8 cellular contexts compared by ENCODE assay signal in genomic region chr10:130127612-130128607, GRCh38. TPM values are rescaled to one million over a fixed set of nuclear protein-coding genes. Genes with fewer than 3 reads are reported as not detected.
DNase-seq lines count a peak whose midpoint lies in the region; ATAC-seq, FAIRE-seq and TF ChIP-seq lines count a peak whose summit lies in the region.

No MANE protein-coding gene starts in this region.

- no peaks in the 10 kb centered on the region for H3K36me3 ChIP-seq in CD8-positive, alpha-beta memory T cell (ENCODE audit: insufficient read depth, low read length)
- no peaks in the 10 kb centered on the region for H3K36me3 ChIP-seq in H1 (ENCODE audit: control insufficient read depth in 2 of 4, insufficient read depth in 4 of 4, low read length in 3 of 4)
- H3K36me3 ChIP-seq in mesenchymal stem cell (ENCODE audit: control insufficient read depth in 1 of 2, insufficient read depth in 2 of 2, low read depth in 1 of 2, low read length in 2 of 2): no peaks in the 10 kb centered on the region

- peak overlapping the region; percentile 64; the same call in 1 of the 2 replicates for H2BK12ac ChIP-seq in H1 (ENCODE audit: low read depth, low read length)
- H2BK12ac ChIP-seq in mesenchymal stem cell (ENCODE audit: low read length in 2 of 2): no peak overlapping the region

- H4K91ac ChIP-seq in H1 (replicated peaks; ENCODE audit: insufficient read length, low read length) (no peak overlapping the region), mesenchymal stem cell (ENCODE audit: low read length) (no peak overlapping the region)

- peak; percentile 65 to 74 for TF ChIP-seq RAD21 in H1 (IDR thresholded peaks at IDR 0.05 in 1 of 2, conservative IDR thresholded peaks at IDR 0.05 in 1 of 2; ENCODE audit: low read depth in 2 of 2, low read length in 2 of 2)

- H4K8ac ChIP-seq in H1 (ENCODE audit: extremely low read depth, insufficient read depth, low read length) (no peak overlapping the region), mesenchymal stem cell (ENCODE audit: low read length) (no peak overlapping the region)

- no peak overlapping the region for H3K27ac ChIP-seq in CD8-positive, alpha-beta memory T cell (ENCODE audit: low read depth, low read length)
- H3K27ac ChIP-seq in H1 (ENCODE audit: low read depth, low read length): no peak overlapping the region
- H3K27ac ChIP-seq in mesenchymal stem cell (ENCODE audit: low read length, poor library complexity, severe bottlenecking): no peak overlapping the region
- no peak overlapping the region for H3K27ac ChIP-seq in substantia nigra (ENCODE audit: low read depth, low read length, poor library complexity, severe bottlenecking)

- no peak overlapping the region for H4K5ac ChIP-seq in H1 (ENCODE audit: insufficient read length, low read depth, low read length)

- H3K79me2 ChIP-seq in H1 (ENCODE audit: control insufficient read depth in 1 of 2, insufficient read depth in 2 of 2, low read length in 2 of 2): no peaks in the 10 kb centered on the region

- peak; percentile 96 for FAIRE-seq in H1 (lab: Jason Lieb, UNC)

- no peaks in the 10 kb centered on the region for H3K36me3 Mint-ChIP-seq in CD8-positive, alpha-beta memory T cell

- peak overlapping the region in 1 of 7 donors; percentile 48 for H3K4me3 Mint-ChIP-seq in CD8-positive, alpha-beta memory T cell

- H3K79me1 ChIP-seq in H1 (ENCODE audit: low read depth, low read length) (no peaks in the 10 kb centered on the region), mesenchymal stem cell (replicated peaks; ENCODE audit: low read length, poor library complexity, severe bottlenecking) (no peaks in the 10 kb centered on the region)

- DNase-seq in CD8-positive, alpha-beta memory T cell: peak; percentile 36 to 68 (median 47)
- peak; percentile 33 for DNase-seq in NCI-H2227 treated with DMSO at 0.1 percent for 48 hours (lab: John Stamatoyannopoulos, UW)
- DNase-seq in activated CD4-positive, alpha-beta T cell treated with anti-CD3 and anti-CD28 coated beads, Interleukin-2, amount 50 U/mL, for 1 hour: peak; percentile 38
- peak in 1 of 2 experiments; percentile 79 for DNase-seq in H1 (ENCODE audit: low read depth in 1 of 2, low spot score in 2 of 2)
- DNase-seq in mesenchymal stem cell: peak; percentile 72
- peak in 30 of 49 donors; percentile 1 to 62 (median 24) for DNase-seq in substantia nigra (lab: John Stamatoyannopoulos, UW)

- TF ChIP-seq POLR2A in H1 (IDR thresholded peaks at IDR 0.05; ENCODE audit: control extremely low read depth in 1 of 2, low read depth in 2 of 2, low read length in 2 of 2): no peak

- no peak overlapping the region for H3K4me3 ChIP-seq in CD8-positive, alpha-beta memory T cell (ENCODE audit: low read length)
- H3K4me3 ChIP-seq in H1 (ENCODE audit: extremely low read depth in 1 of 4, insufficient read depth in 2 of 4, low read depth in 3 of 4, low read length in 4 of 4) (no peak overlapping the region), mesenchymal stem cell (ENCODE audit: insufficient read depth in 1 of 2, low read depth in 1 of 2, low read length in 2 of 2) (no peak overlapping the region)

- H2BK5ac ChIP-seq in H1 (ENCODE audit: low read depth, low read length): no peak overlapping the region
- no peak overlapping the region for H2BK5ac ChIP-seq in mesenchymal stem cell (ENCODE audit: low read depth, low read length, poor library complexity, severe bottlenecking)

- H2BK15ac ChIP-seq in H1 (ENCODE audit: low read length) (no peak overlapping the region), mesenchymal stem cell (ENCODE audit: low read depth, poor library complexity, severe bottlenecking) (no peak overlapping the region)

- H2AK5ac ChIP-seq in H1 (ENCODE audit: low read depth, low read length) (no peak overlapping the region), mesenchymal stem cell (ENCODE audit: low read length, severe bottlenecking) (no peak overlapping the region)

- H3K27me3 ChIP-seq in CD8-positive, alpha-beta memory T cell (ENCODE audit: insufficient read depth, low read length, poor library complexity, severe bottlenecking): peaks cover 7% of the 10 kb centered on the region
- H3K27me3 ChIP-seq in H1 (replicated peaks in 1 of 4; ENCODE audit: control insufficient read depth in 3 of 4, extremely low read depth in 1 of 4, insufficient read depth in 3 of 4, low read length in 3 of 4): peaks cover 0 to 4% (median 2%) of the 10 kb centered on the region in 4 experiments; a peak in 1 of 7 replicates
- H3K27me3 ChIP-seq in mesenchymal stem cell (ENCODE audit: control insufficient read depth in 1 of 2, insufficient read depth in 1 of 2, low read length in 2 of 2): no peaks in the 10 kb centered on the region

- POLR2A ChIA-PET in CD8-positive, alpha-beta memory T cell (lab: Charles Lee): interaction anchor here (1.5 kb wide), 1 partner anchor 17 kb away, joined by 4 read pairs; the partner anchor contains the start of gene C10orf143
- POLR2A ChIA-PET in H1 (lab: Charles Lee; ENCODE audit: partially characterized antibody): interaction anchor here (0.6 to 2.8 kb wide), 4 partner anchors 8 to 86 kb away, joined by 3 to 15 read pairs (median 4); partner anchors contain the start of genes C10orf143 and GLRX3

- H4K20me1 ChIP-seq in H1 (replicated peaks in 1 of 2; ENCODE audit: control insufficient read depth in 1 of 2, insufficient read depth in 2 of 2, low read length in 2 of 2): no peaks in the 10 kb centered on the region

- no peak for TF ChIP-seq EP300 in H1 (IDR thresholded peaks at IDR 0.05; ENCODE audit: borderline replicate concordance in 1 of 2, low read depth in 2 of 2, low read length in 2 of 2)

- H3K18ac ChIP-seq in H1 (ENCODE audit: extremely low read depth, low read length): no peak overlapping the region
- H3K18ac ChIP-seq in mesenchymal stem cell (ENCODE audit: low read depth in 1 of 2, low read length in 2 of 2): no peak overlapping the region

- H2BK20ac ChIP-seq in H1 (ENCODE audit: low read length): no peak overlapping the region

- H3K9me3 ChIP-seq in CD8-positive, alpha-beta memory T cell (ENCODE audit: low read length): no peaks in the 10 kb centered on the region
- no peaks in the 10 kb centered on the region for H3K9me3 ChIP-seq in H1 (ENCODE audit: insufficient read depth in 2 of 2, low read depth in 1 of 2, low read length in 1 of 2)
- no peaks in the 10 kb centered on the region for H3K9me3 ChIP-seq in mesenchymal stem cell (ENCODE audit: control insufficient read depth, low read length)

- peak overlapping the region; percentile 73; the same call in 1 of the 2 replicates for H2AFZ ChIP-seq in H1 (ENCODE audit: low read length)
- H2AFZ ChIP-seq in mesenchymal stem cell (ENCODE audit: low read depth, low read length): no peak overlapping the region

- H3K14ac ChIP-seq in H1 (ENCODE audit: insufficient read length): no peak overlapping the region
- H3K14ac ChIP-seq in mesenchymal stem cell (ENCODE audit: low read length in 2 of 2): no peak overlapping the region

- H3K4me1 Mint-ChIP-seq in CD8-positive, alpha-beta memory T cell: peaks cover 6 to 10% (median 6%) of the 10 kb centered on the region in 3 donors

- no peaks in the 10 kb centered on the region for H3K9me3 Mint-ChIP-seq in CD8-positive, alpha-beta memory T cell

- no peak overlapping the region for H3K4me2 ChIP-seq in H1 (ENCODE audit: insufficient read depth in 1 of 2, low read depth in 2 of 2, low read length in 2 of 2)
- no peak overlapping the region for H3K4me2 ChIP-seq in mesenchymal stem cell (ENCODE audit: low read length, poor library complexity, severe bottlenecking)

- no peak overlapping the region for H3K56ac ChIP-seq in H1 (replicated peaks; ENCODE audit: insufficient read length, low read depth, low read length)

- H2BK120ac ChIP-seq in H1 (replicated peaks; ENCODE audit: low read depth, low read length) (peak overlapping the region; percentile 71), mesenchymal stem cell (ENCODE audit: low read depth, low read length) (no peak overlapping the region)

- H3K27me3 Mint-ChIP-seq in CD8-positive, alpha-beta memory T cell: peaks cover 20 to 41% of the 10 kb centered on the region in 2 donors

- H3K23ac ChIP-seq in H1 (ENCODE audit: insufficient read length): no peak overlapping the region
- H3K23ac ChIP-seq in mesenchymal stem cell (ENCODE audit: low read length in 2 of 2): no peak overlapping the region

- ATAC-seq in GM19023 (IDR thresholded peaks at IDR 0.05; ENCODE audit: unreplicated experiment): peak; percentile 90
- peak; percentile 93 for ATAC-seq in HG03064 (IDR thresholded peaks at IDR 0.05; ENCODE audit: low read depth, unreplicated experiment)

- peak; percentile 73 to 90 (median 77) for TF ChIP-seq CTCF in H1 (IDR thresholded peaks at IDR 0.05; ENCODE audit: control extremely low read depth in 1 of 3, insufficient read depth in 1 of 3, low read depth in 1 of 3, low read length in 3 of 3)

- H3K9ac ChIP-seq in H1 (replicated peaks in 1 of 4; ENCODE audit: extremely low read depth in 1 of 4, low read depth in 3 of 4, low read length in 3 of 4): no peak overlapping the region
- no peak overlapping the region for H3K9ac ChIP-seq in mesenchymal stem cell (ENCODE audit: low read length)

- 45% methylated on average over 12 of the region's 12 CpGs; no CpG with 5 or more reads in 1 of the 2 experiments for WGBS in H1 (ENCODE audit: extremely low coverage in 1 of 2, insufficient coverage in 1 of 2, insufficient read length in 1 of 2, insufficient replicate concordance in 2 of 2, low coverage in 1 of 2, low lambda C conversion rate in 2 of 2, missing lambda C conversion rate in 1 of 2), 2 experiments
- 33% methylated on average over 8 of the region's 12 CpGs for WGBS in mesenchymal stem cell

- H3K4me1 ChIP-seq in CD8-positive, alpha-beta memory T cell (ENCODE audit: insufficient read depth, low read length): peaks cover 4% of the 10 kb centered on the region
- H3K4me1 ChIP-seq in H1 (replicated peaks in 1 of 4; ENCODE audit: control insufficient read depth in 3 of 4, insufficient read depth in 4 of 4, low read length in 3 of 4): peaks cover 2 to 4% (median 3%) of the 10 kb centered on the region in 4 experiments; a peak in 4 of 7 replicates
- H3K4me1 ChIP-seq in mesenchymal stem cell (ENCODE audit: control insufficient read depth, insufficient read depth, low read depth, low read length): peaks cover 1% of the 10 kb centered on the region

- H3K23me2 ChIP-seq in H1 (ENCODE audit: low read depth, low read length): peaks cover 1% of the 10 kb centered on the region; the same call in 1 of the 2 replicates

- H3K27ac Mint-ChIP-seq in CD8-positive, alpha-beta memory T cell: peak overlapping the region in 2 of 8 donors; percentile 10 to 13

- CTCF ChIA-PET in CD8-positive, alpha-beta memory T cell (lab: Charles Lee): interaction anchor here (0.8 to 3.2 kb wide), 13 partner anchors 9 to 1916 kb away, joined by 3 to 34 read pairs (median 5); partner anchors contain the start of genes C10orf143 and GLRX3
- CTCF ChIA-PET in H1 (lab: Charles Lee; ENCODE audit: partially characterized antibody): interaction anchor here (0.7 to 4.0 kb wide), 25 partner anchors 9 to 273 kb away, joined by 3 to 31 read pairs (median 4); partner anchors contain the start of genes C10orf143 and GLRX3

- no peak overlapping the region for H3K4ac ChIP-seq in H1 (replicated peaks; ENCODE audit: insufficient read length, low read depth, low read length)
- H3K4ac ChIP-seq in mesenchymal stem cell (ENCODE audit: low read depth in 1 of 2, low read length in 2 of 2): no peak overlapping the region

RNA-seq across cellular contexts. Expression of gene GLRX3, which starts 8.3 kb away (rescaled TPM):
- 100 to 1,000 TPM; 155 to 169 TPM for total RNA-seq in CD8-positive, alpha-beta memory T cell
- 78.6 TPM for polyA plus RNA-seq in CD8-positive, alpha-beta memory T cell
- total RNA-seq in H1 (2021; fragmentation: NEBNext Ultra II Directional; extraction: Animal tissue kit (Norgen Biotek cat#: 25700)): 155 and 157 TPM in 2 replicates
- 55.3 and 59.9 TPM in 2 replicates for polyA plus RNA-seq in H1 (2011; rRNA removed)
- 113 TPM for polyA plus RNA-seq in H1 (2011; cell fraction: cytosol; rRNA removed)
- polyA plus RNA-seq in H1 (2011; cell fraction: nucleus; rRNA removed): 44.4 TPM
- 94.4 to 129 TPM (median 119 TPM) in 4 replicates for polyA plus RNA-seq in H1 (2012, experiment 1 of 2)
- 86.2 TPM for polyA plus RNA-seq in H1 (2012, experiment 2 of 2)
- 156 TPM for polyA plus RNA-seq in H1 (2013, experiment 1 of 2)
- polyA plus RNA-seq in H1 (2013, experiment 2 of 2): 155 TPM
- 30.9 and 38.9 TPM in 2 replicates for polyA minus RNA-seq in H1 (2011; rRNA and poly(A)+ RNA removed)
- polyA minus RNA-seq in H1 (2011; cell fraction: cytosol; rRNA and poly(A)+ RNA removed): 26.2 TPM
- 22.6 TPM for polyA minus RNA-seq in H1 (2011; cell fraction: nucleus; rRNA and poly(A)+ RNA removed)
- 136 TPM for polyA plus RNA-seq in mesenchymal stem cell (2013, experiment 1 of 2)
- 138 TPM for polyA plus RNA-seq in mesenchymal stem cell (2013, experiment 2 of 2)

RNA-seq across cellular contexts. Expression of gene C10orf143, which starts 17.3 kb away (rescaled TPM):
- 1 to 10 TPM; 5.7 to 6.7 TPM for total RNA-seq in CD8-positive, alpha-beta memory T cell
- polyA plus RNA-seq in CD8-positive, alpha-beta memory T cell: 24.6 TPM
- 1.3 and 2.0 TPM in 2 replicates for total RNA-seq in H1 (2021; fragmentation: NEBNext Ultra II Directional; extraction: Animal tissue kit (Norgen Biotek cat#: 25700))
- polyA plus RNA-seq in H1 (2011; rRNA removed): 1.5 and 1.6 TPM in 2 replicates
- 2.1 TPM for polyA plus RNA-seq in H1 (2011; cell fraction: cytosol; rRNA removed)
- 1.9 TPM for polyA plus RNA-seq in H1 (2011; cell fraction: nucleus; rRNA removed)
- polyA plus RNA-seq in H1 (2012, experiment 1 of 2): 1.2 to 2.8 TPM (median 2.3 TPM) in 4 replicates
- polyA plus RNA-seq in H1 (2012, experiment 2 of 2): 1.5 TPM
- 1.4 TPM for polyA plus RNA-seq in H1 (2013, experiment 1 of 2)
- polyA plus RNA-seq in H1 (2013, experiment 2 of 2): 1.6 TPM
- 0.59 and 1.7 TPM in 2 replicates for polyA minus RNA-seq in H1 (2011; rRNA and poly(A)+ RNA removed)
- not detected for polyA minus RNA-seq in H1 (2011; cell fraction: cytosol; rRNA and poly(A)+ RNA removed)
- 1.7 TPM for polyA minus RNA-seq in H1 (2011; cell fraction: nucleus; rRNA and poly(A)+ RNA removed)
- polyA plus RNA-seq in mesenchymal stem cell (2013, experiment 1 of 2): 1.1 TPM
- 1.2 TPM for polyA plus RNA-seq in mesenchymal stem cell (2013, experiment 2 of 2)
